29 cellular contexts compared by ENCODE assay signal in the genomic region with DNA sequence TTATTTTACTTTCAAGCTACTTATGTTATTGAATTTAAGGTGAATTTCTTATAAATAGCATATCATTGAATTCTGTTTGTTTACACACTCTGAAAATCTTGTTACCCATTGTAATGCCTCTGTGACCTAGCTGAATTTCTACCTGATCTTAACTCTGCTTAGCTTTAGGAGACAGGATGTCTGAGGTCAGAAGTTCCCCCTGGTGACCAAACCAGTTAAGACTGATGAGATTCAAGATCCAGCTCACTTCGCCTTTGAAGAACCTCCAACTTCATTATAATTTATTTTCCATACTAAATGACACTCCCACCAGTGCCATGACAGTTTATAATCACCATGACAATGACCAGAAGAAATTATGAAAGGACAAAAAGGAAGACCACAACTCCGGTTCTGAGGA.
DNase-seq lines count a peak whose midpoint lies in the region; ATAC-seq and TF ChIP-seq lines count a peak whose summit lies in the region.
"Had no signal": no experiment of that assay in that cellular context is flagged by ENCODE, and none has a peak within 500 bp of the region (broad histone marks: within the 10 kb centered on the region; RNA-seq: fewer than 3 reads in every experiment).

No MANE protein-coding gene starts in this region.

- peak; percentile 57 for ATAC-seq in activated CD8-positive, alpha-beta T cell treated with anti-CD3 and anti-CD28 coated beads, Interleukin-2, amount 10 ng/mL, durations not matched to agents 7 days and 5 days
- ATAC-seq in activated CD8-positive, alpha-beta T cell treated with anti-CD3 and anti-CD28 coated beads for 36 hours: no peak
- ATAC-seq in PC-3 (no peak), GM21367 (IDR thresholded peaks at IDR 0.05; ENCODE audit: unreplicated experiment) (no peak)
- ATAC-seq: GM12878, Panc1, T-cell had no signal

- no peak overlapping the region for H3K56ac ChIP-seq in mesendoderm (ENCODE audit: low read length)

- no peak overlapping the region for H2BK5ac ChIP-seq in mesendoderm (ENCODE audit: low read length)

- H3K36me3 Mint-ChIP-seq in activated CD8-positive, alpha-beta T cell treated with anti-CD3 and anti-CD28 coated beads, Interleukin-2, amount 10 ng/mL, durations not matched to agents 7 days and 5 days (ENCODE audit: low read depth): no peaks in the 10 kb centered on the region
- no peaks in the 10 kb centered on the region for H3K36me3 Mint-ChIP-seq in activated CD8-positive, alpha-beta T cell treated with anti-CD3 and anti-CD28 coated beads for 36 hours (ENCODE audit: low read depth)
- no peaks in the 10 kb centered on the region for H3K36me3 Mint-ChIP-seq in chondrocyte (ENCODE audit: low read depth)
- H3K36me3 Mint-ChIP-seq: T-cell had no signal

- H3K4me3 Mint-ChIP-seq in activated CD8-positive, alpha-beta T cell treated with anti-CD3 and anti-CD28 coated beads, Interleukin-2, amount 10 ng/mL, durations not matched to agents 7 days and 5 days: no peak overlapping the region
- no peak overlapping the region for H3K4me3 Mint-ChIP-seq in activated CD8-positive, alpha-beta T cell treated with anti-CD3 and anti-CD28 coated beads for 36 hours
- H3K4me3 Mint-ChIP-seq in chondrocyte (ENCODE audit: unreplicated experiment): no peak overlapping the region
- H3K4me3 Mint-ChIP-seq: HFFc6, T-cell had no signal

- H3K9ac ChIP-seq in Karpas-422 (ENCODE audit: low read length) (no peak overlapping the region), PC-3 (ENCODE audit: low read length) (no peak overlapping the region), mesendoderm (ENCODE audit: low read length) (no peak overlapping the region)

- intact Hi-C loops in activated CD8-positive, alpha-beta T cell treated with anti-CD3 and anti-CD28 coated beads for 36 hours (cut with micrococcal nuclease): no loop called here
- intact Hi-C loops in PC-3 (cut with micrococcal nuclease): no loop called here

- H3K4me1 ChIP-seq in Karpas-422 (ENCODE audit: low read length) (peaks cover 19% of the 10 kb centered on the region), PC-3 (ENCODE audit: insufficient read depth, low read length) (no peaks in the 10 kb centered on the region), mesendoderm (ENCODE audit: control insufficient read depth, low read depth, low read length) (no peaks in the 10 kb centered on the region)
- H3K4me1 ChIP-seq: HAP-1 had no signal

- H3K27me3 ChIP-seq in Karpas-422 (ENCODE audit: low read length) (no peaks in the 10 kb centered on the region), PC-3 (ENCODE audit: low read length) (no peaks in the 10 kb centered on the region), mesendoderm (ENCODE audit: insufficient read depth, low read length, poor library complexity) (no peaks in the 10 kb centered on the region)

- H3F3A ChIP-seq in PC-3 (ENCODE audit: low read length, unreplicated experiment): no peaks in the 10 kb centered on the region

- WGBS in mesendoderm (ENCODE audit: extremely low coverage, insufficient coverage, low lambda C conversion rate): no CpG with 5 or more reads among the region's 2 CpGs

- CTCF ChIA-PET in activated CD8-positive, alpha-beta T cell treated with anti-CD3 and anti-CD28 coated beads, Interleukin-2, amount 10 ng/mL, durations not matched to agents 7 days and 5 days (lab: Charles Lee): no interaction called here
- CTCF ChIA-PET in activated CD8-positive, alpha-beta T cell treated with anti-CD3 and anti-CD28 coated beads for 36 hours (lab: Charles Lee): interaction anchor here (0.8 to 1.1 kb wide), 2 partner anchors 9 to 17 kb away, joined by 3 read pairs; no protein-coding TSS in a partner anchor
- CTCF ChIA-PET in PC-3 (lab: Charles Lee): no interaction called here

- no peaks in the 10 kb centered on the region for H3K36me3 ChIP-seq in Karpas-422 (ENCODE audit: insufficient read depth, low read length)
- no peaks in the 10 kb centered on the region for H3K36me3 ChIP-seq in PC-3 (ENCODE audit: low read depth, low read length)
- no peaks in the 10 kb centered on the region for H3K36me3 ChIP-seq in mesendoderm (ENCODE audit: control insufficient read depth, insufficient read depth, low read length)
- H3K36me3 ChIP-seq: HAP-1 had no signal

- H3K27ac Mint-ChIP-seq in activated CD8-positive, alpha-beta T cell treated with anti-CD3 and anti-CD28 coated beads, Interleukin-2, amount 10 ng/mL, durations not matched to agents 7 days and 5 days: no peak overlapping the region
- no peak overlapping the region for H3K27ac Mint-ChIP-seq in activated CD8-positive, alpha-beta T cell treated with anti-CD3 and anti-CD28 coated beads for 36 hours
- H3K27ac Mint-ChIP-seq in chondrocyte (ENCODE audit: unreplicated experiment): no peak overlapping the region
- H3K27ac Mint-ChIP-seq: HFFc6, T-cell had no signal

- H2AK5ac ChIP-seq in mesendoderm (ENCODE audit: low read length): no peak overlapping the region

- H4K5ac ChIP-seq in mesendoderm (ENCODE audit: low read length): no peak overlapping the region

- H3K4me3 ChIP-seq in Karpas-422 (ENCODE audit: low read length): no peak overlapping the region
- no peak overlapping the region for H3K4me3 ChIP-seq in PC-3 (ENCODE audit: low read length)
- no peak overlapping the region for H3K4me3 ChIP-seq in mesendoderm (ENCODE audit: low read length)
- H3K4me3 ChIP-seq: GM12878, HAP-1 had no signal

- no peak overlapping the region for H3K18ac ChIP-seq in mesendoderm (ENCODE audit: low read length)

- no peaks in the 10 kb centered on the region for H3K27me3 Mint-ChIP-seq in activated CD8-positive, alpha-beta T cell treated with anti-CD3 and anti-CD28 coated beads, Interleukin-2, amount 10 ng/mL, durations not matched to agents 7 days and 5 days (ENCODE audit: low read depth)
- H3K27me3 Mint-ChIP-seq in activated CD8-positive, alpha-beta T cell treated with anti-CD3 and anti-CD28 coated beads for 36 hours: no peaks in the 10 kb centered on the region
- H3K27me3 Mint-ChIP-seq in chondrocyte (ENCODE audit: low read depth): peaks cover 4% of the 10 kb centered on the region
- H3K27me3 Mint-ChIP-seq: T-cell had no signal

- H3K4me2 ChIP-seq in Karpas-422 (ENCODE audit: low read depth, low read length, poor library complexity, severe bottlenecking): no peak overlapping the region
- H3K4me2 ChIP-seq in PC-3 (ENCODE audit: low read length): no peak overlapping the region
- H3K4me2 ChIP-seq in mesendoderm (ENCODE audit: low read length): no peak overlapping the region

- H2AFZ ChIP-seq in Karpas-422 (ENCODE audit: low read length) (no peak overlapping the region), PC-3 (ENCODE audit: low read length) (no peak overlapping the region)

- H3K9me3 Mint-ChIP-seq in activated CD8-positive, alpha-beta T cell treated with anti-CD3 and anti-CD28 coated beads, Interleukin-2, amount 10 ng/mL, durations not matched to agents 7 days and 5 days (ENCODE audit: insufficient read depth): no peaks in the 10 kb centered on the region
- H3K9me3 Mint-ChIP-seq in activated CD8-positive, alpha-beta T cell treated with anti-CD3 and anti-CD28 coated beads for 36 hours: no peaks in the 10 kb centered on the region
- H3K9me3 Mint-ChIP-seq in chondrocyte (ENCODE audit: low read depth): no peaks in the 10 kb centered on the region

- H3K9me2 ChIP-seq in Karpas-422 (replicated peaks; ENCODE audit: insufficient read depth, low read length) (no peaks in the 10 kb centered on the region), PC-3 (replicated peaks; ENCODE audit: low read length) (no peaks in the 10 kb centered on the region)

- H3K23ac ChIP-seq in mesendoderm (ENCODE audit: low read length): no peak overlapping the region

- H3K79me2 ChIP-seq in Karpas-422 (ENCODE audit: low read length): no peaks in the 10 kb centered on the region
- no peaks in the 10 kb centered on the region for H3K79me2 ChIP-seq in PC-3 (ENCODE audit: low read length)
- H3K79me2 ChIP-seq in mesendoderm (ENCODE audit: control insufficient read depth, insufficient read depth, low read length): no peaks in the 10 kb centered on the region

- H3K79me1 ChIP-seq in mesendoderm (ENCODE audit: low read length): no peaks in the 10 kb centered on the region

- H2BK120ac ChIP-seq in mesendoderm (ENCODE audit: low read depth, low read length): no peak overlapping the region

- no peaks in the 10 kb centered on the region for H4K20me1 ChIP-seq in Karpas-422 (ENCODE audit: insufficient read depth, low read depth, low read length)
- no peaks in the 10 kb centered on the region for H4K20me1 ChIP-seq in PC-3 (ENCODE audit: low read length)

- no peak for TF ChIP-seq CTCF in activated CD8-positive, alpha-beta T cell treated with anti-CD3 and anti-CD28 coated beads for 36 hours (IDR thresholded peaks at IDR 0.05)
- TF ChIP-seq CTCF in PC-3 (conservative IDR thresholded peaks at IDR 0.05; ENCODE audit: low read depth, low read length): 0 out of 2 replicates have a peak, but pooled peaks have one; percentile 8
- TF ChIP-seq CTCF in chondrocyte (IDR thresholded peaks at IDR 0.05): no peak

- no peak overlapping the region for H4K8ac ChIP-seq in mesendoderm (ENCODE audit: low read depth, low read length)

- BruUV-seq in PC-3 (replicated peaks; lab: Mats Ljungman, UMichigan): no TSS peak

- peaks cover 9% of the 10 kb centered on the region for H3K4me1 Mint-ChIP-seq in activated CD8-positive, alpha-beta T cell treated with anti-CD3 and anti-CD28 coated beads, Interleukin-2, amount 10 ng/mL, durations not matched to agents 7 days and 5 days (ENCODE audit: low read depth)
- H3K4me1 Mint-ChIP-seq in activated CD8-positive, alpha-beta T cell treated with anti-CD3 and anti-CD28 coated beads for 36 hours (ENCODE audit: low read depth): no peaks in the 10 kb centered on the region
- no peaks in the 10 kb centered on the region for H3K4me1 Mint-ChIP-seq in chondrocyte (ENCODE audit: low read depth)
- H3K4me1 Mint-ChIP-seq: T-cell had no signal

- no peak overlapping the region for H2BK15ac ChIP-seq in mesendoderm (replicated peaks; ENCODE audit: low read depth)

- POLR2A ChIA-PET in activated CD8-positive, alpha-beta T cell treated with anti-CD3 and anti-CD28 coated beads, Interleukin-2, amount 10 ng/mL, durations not matched to agents 7 days and 5 days (lab: Charles Lee): no interaction called here
- POLR2A ChIA-PET in activated CD8-positive, alpha-beta T cell treated with anti-CD3 and anti-CD28 coated beads for 36 hours (lab: Charles Lee): no interaction called here
- POLR2A ChIA-PET in PC-3 (lab: Charles Lee; ENCODE audit: unreplicated experiment): no interaction called here

- H3K4ac ChIP-seq in mesendoderm (ENCODE audit: low read depth, low read length): no peak overlapping the region

- DNase-seq in activated CD8-positive, alpha-beta T cell treated with anti-CD3 and anti-CD28 coated beads, Interleukin-2, amount 10 ng/mL, durations not matched to agents 7 days and 5 days: peak; percentile 28
- DNase-seq in activated CD8-positive, alpha-beta T cell treated with anti-CD3 and anti-CD28 coated beads for 36 hours: no peak
- peak; percentile 75 for DNase-seq in Karpas-422
- no peak for DNase-seq in PC-3
- DNase-seq in mesendoderm: peak; percentile 61
- no peak for DNase-seq in chondrocyte (ENCODE audit: low spot score)
- DNase-seq in dermis blood vessel endothelial cell: no peak
- DNase-seq: 8988T, ACHN, Calu3, DMS153, HFFc6, KBM-7, MM.1S, NCI-H1048, NCI-H1417 treated with DMSO at 0.1 percent for 48 hours, NCI-H187, NCI-H2081 treated with DMSO at 0.1 percent for 48 hours, NCI-H2171, NCI-H345, NCI-H524 treated with DMSO at 0.1 percent for 48 hours, NCI-H82, SHP77, T-cell had no signal

- H3K27ac ChIP-seq in Karpas-422 (ENCODE audit: low read length): no peak overlapping the region
- H3K27ac ChIP-seq in PC-3 (ENCODE audit: low read length): no peak overlapping the region
- H3K27ac ChIP-seq in mesendoderm (ENCODE audit: low read depth, low read length): no peak overlapping the region
- H3K27ac ChIP-seq: RWPE1 had no signal

- H3K9me3 ChIP-seq in Karpas-422 (ENCODE audit: low read length) (no peaks in the 10 kb centered on the region), PC-3 (ENCODE audit: low read length) (no peaks in the 10 kb centered on the region)
- H3K9me3 ChIP-seq: HAP-1 had no signal

Comparison
In these comparisons a context has a peak if more than half of its experiments do, and no peak if none do; other contexts are left out.
1. DNase-seq: peak in activated CD8-positive, alpha-beta T cell treated with anti-CD3 and anti-CD28 coated beads, Interleukin-2, amount 10 ng/mL, durations not matched to agents 7 days and 5 days (single experiment), Karpas-422 (single experiment) and mesendoderm (single experiment); none in activated CD8-positive, alpha-beta T cell treated with anti-CD3 and anti-CD28 coated beads for 36 hours (single experiment), PC-3 (single experiment), chondrocyte (single experiment) and dermis blood vessel endothelial cell (single experiment).